Comparison of ENCODE assay signal across 23 cellular contexts in genomic region chr6:66962082-66962481, GRCh38.
"Had no signal": no experiment of that assay in that cellular context is flagged by ENCODE, and none has a peak within 500 bp of the region (broad histone marks: within the 10 kb centered on the region; RNA-seq: fewer than 3 reads in every experiment).

No MANE protein-coding gene starts in this region.

- FAIRE-seq: keratinocyte had no signal

- H2AFZ ChIP-seq: neural progenitor cell had no signal

- H3K9me3 ChIP-seq: lower lobe of right lung, ovary, right lobe of liver, tibial nerve, uterus had no signal

- H3K4me3 ChIP-seq: left lung, lower lobe of right lung, neural progenitor cell, ovary, right atrium auricular region, right lobe of liver, smooth muscle cell, tibial nerve, uterus had no signal

- H3K4me2 ChIP-seq: neural progenitor cell, smooth muscle cell had no signal

- ATAC-seq: left colon; left lung; lower lobe of right lung; natural killer cell; right lobe of liver; stimulated activated naive CD8-positive, alpha-beta T cell treated with anti-CD3 and anti-CD28 coated beads, Interleukin-15, amount 100 ng/mL, for 72 hours had no signal

- H3K9ac ChIP-seq: neural progenitor cell had no signal

- H3K36me3 ChIP-seq: left lung, lower lobe of right lung, neural progenitor cell, ovary, right atrium auricular region, right lobe of liver, tibial nerve, uterus had no signal

- H3K27ac ChIP-seq: left lung, lower lobe of right lung, neural progenitor cell, ovary, right atrium auricular region, right lobe of liver, tibial nerve, uterus had no signal

- H3K27me3 ChIP-seq: left lung, neural progenitor cell, right atrium auricular region, right lobe of liver, tibial nerve, uterus had no signal

- DNase-seq: hippocampal formation; left colon; left lung; lower lobe of right lung; mesendoderm; naive B cell; natural killer cell; nephron progenitor cell; ovary; right lobe of liver; stimulated activated CD4-positive, alpha-beta T cell treated with anti-CD3 and anti-CD28 coated beads, Interleukin-1b, Interleukin-23, amount 100 ng/mL, for 48 hours; stimulated activated CD4-positive, alpha-beta T cell treated with anti-CD3 and anti-CD28 coated beads, Interleukin-2, amount 100 ng/mL, for 48 hours; stimulated activated CD4-positive, alpha-beta T cell treated with anti-CD3 and anti-CD28 coated beads, Interleukin-4, amount 100 ng/mL, for 4 hours; stimulated activated CD8-positive, alpha-beta memory T cell treated with anti-CD3 and anti-CD28 coated beads, Interleukin-4, amount 100 ng/mL, for 48 hours; stimulated activated naive CD4-positive, alpha-beta T cell treated with Interleukin-2 at 50 U/mL for 16 hours; stimulated activated naive CD8-positive, alpha-beta T cell treated with anti-CD3 and anti-CD28 coated beads, Interleukin-15, amount 100 ng/mL, for 72 hours; substantia nigra; uterus had no signal

- H3K4me1 ChIP-seq: left lung, lower lobe of right lung, neural progenitor cell, right atrium auricular region, right lobe of liver, tibial nerve, uterus had no signal
